ENCODE assay signal across 22 cellular contexts in genomic region chr15:55574096-55574495, GRCh38. TPM values are rescaled to one million over a fixed set of nuclear protein-coding genes. Genes with fewer than 3 reads are reported as not detected.
DNase-seq lines count a peak whose midpoint lies in the region; ATAC-seq and TF ChIP-seq lines count a peak whose summit lies in the region.
"Had no signal": no experiment of that assay in that cellular context is flagged by ENCODE, and none has a peak within 500 bp of the region (broad histone marks: within the 10 kb centered on the region; RNA-seq: fewer than 3 reads in every experiment).

No MANE protein-coding gene starts in this region.

- in situ Hi-C loops in gastrocnemius medialis (cut with MboI; ENCODE audit: low sequenced_read_pairs in 4 of 4), result no loop called here

- DNase-seq in EH (ENCODE audit: low read depth) (peak; percentile 10), LHCN-M2 (ENCODE audit: low read depth) (peak; percentile 56), fibroblast of gingiva (ENCODE audit: low read depth) (peak; percentile 18), gastrocnemius medialis (no peak), NCI-H1930 (lab: John Stamatoyannopoulos, UW) (no peak), sciatic nerve (ENCODE audit: low spot score) (no peak)
- DNase-seq: ACHN; AML-193; CD4-positive, alpha-beta memory T cell; DMS153; DMS79 treated with DMSO at 0.1 percent for 48 hours; EL; GOT3; H7; Karpas-422; KBM-7 had no signal

- no peaks in the 10 kb centered on the region for H3K27me3 ChIP-seq in gastrocnemius medialis
- H3K27me3 ChIP-seq: BLaER1 had no signal

- no peaks in the 10 kb centered on the region for H3K9me3 ChIP-seq in gastrocnemius medialis

- H3K27ac ChIP-seq in gastrocnemius medialis, result peak overlapping the region; percentile 26 to 54 (median 44)
- H3K27ac ChIP-seq: BLaER1 had no signal

- intact Hi-C loops in gastrocnemius medialis (cut with DNase I; ENCODE audit: low total_unique reads) (no loop called here), sciatic nerve (cut with DNase I) (no loop called here)

- ATAC-seq in gastrocnemius medialis, result no peak
- no peak for ATAC-seq in HG02759 (IDR thresholded peaks at IDR 0.05; ENCODE audit: unreplicated experiment)
- no peak for ATAC-seq in HG02798 (IDR thresholded peaks at IDR 0.05; ENCODE audit: poor library complexity, unreplicated experiment)
- no peak for ATAC-seq in sciatic nerve
- ATAC-seq: HepG2 had no signal

- TF ChIP-seq POLR2A in gastrocnemius medialis (IDR thresholded peaks at IDR 0.05), result no peak

- no peak for TF ChIP-seq CTCF in gastrocnemius medialis (IDR thresholded peaks at IDR 0.05 in 4 of 5, conservative IDR thresholded peaks at IDR 0.05 in 1 of 5)

- no peak overlapping the region for H3K4me3 ChIP-seq in gastrocnemius medialis
- H3K4me3 ChIP-seq: BLaER1 had no signal

- no peaks in the 10 kb centered on the region for H3K36me3 ChIP-seq in gastrocnemius medialis

- H3K4me1 ChIP-seq in gastrocnemius medialis, result peaks cover 26 to 27% of the 10 kb centered on the region in 2 donors
- H3K4me1 ChIP-seq: BLaER1 had no signal

RNA-seq across cellular contexts. Expression of gene PYGO1, which starts 14.0 kb away (rescaled TPM):
- total RNA-seq in LHCN-M2 (2014; rRNA removed) (10.5 and 11.7 TPM in 2 replicates), gastrocnemius medialis (10 to 100 TPM; 26.7 to 39.1 (median 32.3) TPM), sciatic nerve (15.1 TPM)
- 3.5 TPM for polyA plus RNA-seq in LHCN-M2 (2012)
- total RNA-seq: CD4-positive, alpha-beta memory T cell had no signal
- polyA plus RNA-seq: CD14-positive monocyte; CD4-positive, alpha-beta memory T cell; IgD-negative memory B cell had no signal

Comparison
In these comparisons a context has a peak if more than half of its experiments do, and no peak if none do; other contexts are left out.
1. DNase-seq: peak in EH (single experiment), LHCN-M2 (single experiment) and fibroblast of gingiva (single experiment); none in gastrocnemius medialis (0 of 2), NCI-H1930 (0 of 2) and sciatic nerve (single experiment).